1 cellular context compared by ENCODE assay signal in the genomic region with DNA sequence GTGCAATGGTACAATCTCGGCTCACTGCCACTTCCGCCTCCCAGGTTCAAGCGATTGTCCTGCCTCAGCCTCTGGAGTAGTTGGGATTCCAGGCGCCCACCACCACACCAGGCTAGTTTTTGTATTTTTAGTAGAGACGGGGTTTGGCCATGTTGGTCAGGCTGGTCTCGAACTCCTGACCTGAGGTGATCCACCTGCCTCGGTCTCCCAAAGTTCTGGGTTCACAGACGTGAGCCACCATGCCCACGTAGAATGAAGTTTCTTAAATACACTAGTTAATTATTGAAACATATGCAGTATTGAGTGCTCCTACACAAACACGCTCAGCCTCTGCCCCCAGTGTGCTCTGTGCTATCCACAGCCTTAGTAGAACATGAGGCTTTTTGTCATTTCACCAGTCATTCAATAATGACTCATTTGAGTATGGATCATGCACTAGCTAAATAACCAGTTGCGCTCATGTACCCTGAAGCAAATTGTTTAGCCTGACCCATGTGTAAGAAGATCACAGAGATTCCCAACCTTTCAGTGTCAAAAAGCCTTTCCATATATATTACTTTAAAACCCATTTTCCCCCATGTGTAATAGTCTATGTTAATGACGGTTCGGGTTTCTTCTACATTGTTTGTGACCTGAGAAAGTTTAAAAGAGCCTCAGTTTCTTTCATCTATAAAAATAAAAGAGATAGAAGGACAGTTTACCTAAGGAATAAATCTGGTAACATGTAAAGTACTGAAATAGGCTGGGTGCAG.
TF ChIP-seq lines count a peak whose summit lies in the region.

No MANE protein-coding gene starts in this region.

TF ChIP-seq in A549, 52 proteins besides CTCF, POLR2A, EP300 and RAD21 (continued from another document):
- TF ChIP-seq, protein P1, sequence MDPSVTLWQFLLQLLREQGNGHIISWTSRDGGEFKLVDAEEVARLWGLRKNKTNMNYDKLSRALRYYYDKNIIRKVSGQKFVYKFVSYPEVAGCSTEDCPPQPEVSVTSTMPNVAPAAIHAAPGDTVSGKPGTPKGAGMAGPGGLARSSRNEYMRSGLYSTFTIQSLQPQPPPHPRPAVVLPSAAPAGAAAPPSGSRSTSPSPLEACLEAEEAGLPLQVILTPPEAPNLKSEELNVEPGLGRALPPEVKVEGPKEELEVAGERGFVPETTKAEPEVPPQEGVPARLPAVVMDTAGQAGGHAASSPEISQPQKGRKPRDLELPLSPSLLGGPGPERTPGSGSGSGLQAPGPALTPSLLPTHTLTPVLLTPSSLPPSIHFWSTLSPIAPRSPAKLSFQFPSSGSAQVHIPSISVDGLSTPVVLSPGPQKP (IDR thresholded peaks at IDR 0.05; ENCODE audit: low read depth, low read length): no peak
- TF ChIP-seq, protein P2, sequence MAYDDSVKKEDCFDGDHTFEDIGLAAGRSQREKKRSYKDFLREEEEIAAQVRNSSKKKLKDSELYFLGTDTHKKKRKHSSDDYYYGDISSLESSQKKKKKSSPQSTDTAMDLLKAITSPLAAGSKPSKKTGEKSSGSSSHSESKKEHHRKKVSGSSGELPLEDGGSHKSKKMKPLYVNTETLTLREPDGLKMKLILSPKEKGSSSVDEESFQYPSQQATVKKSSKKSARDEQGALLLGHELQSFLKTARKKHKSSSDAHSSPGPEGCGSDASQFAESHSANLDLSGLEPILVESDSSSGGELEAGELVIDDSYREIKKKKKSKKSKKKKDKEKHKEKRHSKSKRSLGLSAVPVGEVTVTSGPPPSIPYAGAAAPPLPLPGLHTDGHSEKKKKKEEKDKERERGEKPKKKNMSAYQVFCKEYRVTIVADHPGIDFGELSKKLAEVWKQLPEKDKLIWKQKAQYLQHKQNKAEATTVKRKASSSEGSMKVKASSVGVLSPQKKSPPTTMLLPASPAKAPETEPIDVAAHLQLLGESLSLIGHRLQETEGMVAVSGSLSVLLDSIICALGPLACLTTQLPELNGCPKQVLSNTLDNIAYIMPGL (CRISPR knock-in tag; IDR thresholded peaks at IDR 0.05; ENCODE audit: borderline replicate concordance): no peak; the same call in 1 of the 2 replicates
- TF ChIP-seq KDM1A (IDR thresholded peaks at IDR 0.05; ENCODE audit: low read depth) (no peak), NFE2L2 (conservative IDR thresholded peaks at IDR 0.05; ENCODE audit: low read length) (peak; percentile 46), HEYL (CRISPR knock-in tag; IDR thresholded peaks at IDR 0.05) (no peak), HOXB5 (CRISPR knock-in tag; IDR thresholded peaks at IDR 0.05) (peak; percentile 96), SMC3 (IDR thresholded peaks at IDR 0.05) (peak; percentile 44), NR3C1 (IDR thresholded peaks at IDR 0.05) (no peak), NPAS2 (CRISPR knock-in tag; IDR thresholded peaks at IDR 0.05; ENCODE audit: borderline replicate concordance) (no peak), CEBPB (IDR thresholded peaks at IDR 0.05) (peak in 1 of 2 experiments; percentile 38; a peak in 1 of 4 replicates), EHF (CRISPR knock-in tag; IDR thresholded peaks at IDR 0.05) (no peak), CBX8 (IDR thresholded peaks at IDR 0.05) (no peak), FOSL2 (IDR thresholded peaks at IDR 0.05) (peak; percentile 74), FOSL2 (CRISPR knock-in tag; IDR thresholded peaks at IDR 0.05) (peak; percentile 99), POLR2AphosphoS2 (conservative IDR thresholded peaks at IDR 0.05; ENCODE audit: low read length) (peak; percentile 100), TFCP2L1 (CRISPR knock-in tag; IDR thresholded peaks at IDR 0.05) (peak; percentile 100), ZNF302 (CRISPR knock-in tag; IDR thresholded peaks at IDR 0.05) (peak; percentile 90), ZSCAN20 (CRISPR knock-in tag; IDR thresholded peaks at IDR 0.05) (no peak), BHLHE40 (IDR thresholded peaks at IDR 0.05; ENCODE audit: low read depth, low read length) (no peak), CBX2 (IDR thresholded peaks at IDR 0.05; ENCODE audit: borderline replicate concordance, low read depth) (no peak), MYC (IDR thresholded peaks at IDR 0.05; ENCODE audit: borderline replicate concordance, low read length) (peak; percentile 9; the same call in 1 of the 2 replicates), RARB (CRISPR knock-in tag; IDR thresholded peaks at IDR 0.05) (peak; percentile 99; the same call in 1 of the 2 replicates), MAZ (IDR thresholded peaks at IDR 0.05; ENCODE audit: borderline replicate concordance, low read depth, low read length) (peak; percentile 88; the same call in 1 of the 2 replicates), PHF8 (IDR thresholded peaks at IDR 0.05; ENCODE audit: borderline replicate concordance, low read depth) (no peak), SREBF2 (IDR thresholded peaks at IDR 0.05) (no peak), HOXB13 (CRISPR knock-in tag; IDR thresholded peaks at IDR 0.05; ENCODE audit: low read depth) (peak; percentile 70; the same call in 1 of the 2 replicates), ESRRA (IDR thresholded peaks at IDR 0.05; ENCODE audit: borderline replicate concordance, low read length) (peak; percentile 40; the same call in 1 of the 2 replicates), HOXA7 (CRISPR knock-in tag; IDR thresholded peaks at IDR 0.05) (peak; percentile 100), KDM5A (IDR thresholded peaks at IDR 0.05) (no peak), GATA3 (IDR thresholded peaks at IDR 0.05; ENCODE audit: borderline replicate concordance) (peak; percentile 76), EHMT2 (IDR thresholded peaks at IDR 0.05; ENCODE audit: low read depth) (no peak), RFX5 (IDR thresholded peaks at IDR 0.05) (no peak), TP53 (CRISPR knock-in tag; IDR thresholded peaks at IDR 0.05) (peak; percentile 99), ZC3H11A (IDR thresholded peaks at IDR 0.05) (no peak), HDAC2 (IDR thresholded peaks at IDR 0.05) (no peak), RCOR1 (IDR thresholded peaks at IDR 0.05; ENCODE audit: low read depth, low read length) (no peak), FOXS1 (CRISPR knock-in tag; IDR thresholded peaks at IDR 0.05) (peak; percentile 81), CHD4 (IDR thresholded peaks at IDR 0.05; ENCODE audit: borderline replicate concordance) (no peak), JUN (IDR thresholded peaks at IDR 0.05) (peak; percentile 96 to 100; a peak in 4 of 5 replicates), JUNB (IDR thresholded peaks at IDR 0.05) (peak; percentile 80), ZFP36 (IDR thresholded peaks at IDR 0.05; ENCODE audit: borderline replicate concordance, partially characterized antibody) (no peak), FOSB (CRISPR knock-in tag; IDR thresholded peaks at IDR 0.05) (peak; percentile 100), MAFK (IDR thresholded peaks at IDR 0.05; ENCODE audit: partially characterized antibody) (peak; percentile 62), CHD2 (IDR thresholded peaks at IDR 0.05; ENCODE audit: low read length, partially characterized antibody) (no peak), RNF2 (IDR thresholded peaks at IDR 0.05; ENCODE audit: borderline replicate concordance, low read depth) (no peak)
- TF ChIP-seq, protein P3, sequence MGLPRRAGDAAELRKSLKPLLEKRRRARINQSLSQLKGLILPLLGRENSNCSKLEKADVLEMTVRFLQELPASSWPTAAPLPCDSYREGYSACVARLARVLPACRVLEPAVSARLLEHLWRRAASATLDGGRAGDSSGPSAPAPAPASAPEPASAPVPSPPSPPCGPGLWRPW (IDR thresholded peaks at IDR 0.05): no peak
- TF ChIP-seq, protein P4, sequence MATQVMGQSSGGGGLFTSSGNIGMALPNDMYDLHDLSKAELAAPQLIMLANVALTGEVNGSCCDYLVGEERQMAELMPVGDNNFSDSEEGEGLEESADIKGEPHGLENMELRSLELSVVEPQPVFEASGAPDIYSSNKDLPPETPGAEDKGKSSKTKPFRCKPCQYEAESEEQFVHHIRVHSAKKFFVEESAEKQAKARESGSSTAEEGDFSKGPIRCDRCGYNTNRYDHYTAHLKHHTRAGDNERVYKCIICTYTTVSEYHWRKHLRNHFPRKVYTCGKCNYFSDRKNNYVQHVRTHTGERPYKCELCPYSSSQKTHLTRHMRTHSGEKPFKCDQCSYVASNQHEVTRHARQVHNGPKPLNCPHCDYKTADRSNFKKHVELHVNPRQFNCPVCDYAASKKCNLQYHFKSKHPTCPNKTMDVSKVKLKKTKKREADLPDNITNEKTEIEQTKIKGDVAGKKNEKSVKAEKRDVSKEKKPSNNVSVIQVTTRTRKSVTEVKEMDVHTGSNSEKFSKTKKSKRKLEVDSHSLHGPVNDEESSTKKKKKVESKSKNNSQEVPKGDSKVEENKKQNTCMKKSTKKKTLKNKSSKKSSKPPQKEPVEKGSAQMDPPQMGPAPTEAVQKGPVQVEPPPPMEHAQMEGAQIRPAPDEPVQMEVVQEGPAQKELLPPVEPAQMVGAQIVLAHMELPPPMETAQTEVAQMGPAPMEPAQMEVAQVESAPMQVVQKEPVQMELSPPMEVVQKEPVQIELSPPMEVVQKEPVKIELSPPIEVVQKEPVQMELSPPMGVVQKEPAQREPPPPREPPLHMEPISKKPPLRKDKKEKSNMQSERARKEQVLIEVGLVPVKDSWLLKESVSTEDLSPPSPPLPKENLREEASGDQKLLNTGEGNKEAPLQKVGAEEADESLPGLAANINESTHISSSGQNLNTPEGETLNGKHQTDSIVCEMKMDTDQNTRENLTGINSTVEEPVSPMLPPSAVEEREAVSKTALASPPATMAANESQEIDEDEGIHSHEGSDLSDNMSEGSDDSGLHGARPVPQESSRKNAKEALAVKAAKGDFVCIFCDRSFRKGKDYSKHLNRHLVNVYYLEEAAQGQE (IDR thresholded peaks at IDR 0.05): peak; percentile 53
- TF ChIP-seq, protein P5, sequence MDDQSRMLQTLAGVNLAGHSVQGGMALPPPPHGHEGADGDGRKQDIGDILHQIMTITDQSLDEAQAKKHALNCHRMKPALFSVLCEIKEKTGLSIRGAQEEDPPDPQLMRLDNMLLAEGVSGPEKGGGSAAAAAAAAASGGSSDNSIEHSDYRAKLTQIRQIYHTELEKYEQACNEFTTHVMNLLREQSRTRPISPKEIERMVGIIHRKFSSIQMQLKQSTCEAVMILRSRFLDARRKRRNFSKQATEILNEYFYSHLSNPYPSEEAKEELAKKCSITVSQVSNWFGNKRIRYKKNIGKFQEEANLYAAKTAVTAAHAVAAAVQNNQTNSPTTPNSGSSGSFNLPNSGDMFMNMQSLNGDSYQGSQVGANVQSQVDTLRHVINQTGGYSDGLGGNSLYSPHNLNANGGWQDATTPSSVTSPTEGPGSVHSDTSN (IDR thresholded peaks at IDR 0.05): peak; percentile 90
- TF ChIP-seq, protein P6, sequence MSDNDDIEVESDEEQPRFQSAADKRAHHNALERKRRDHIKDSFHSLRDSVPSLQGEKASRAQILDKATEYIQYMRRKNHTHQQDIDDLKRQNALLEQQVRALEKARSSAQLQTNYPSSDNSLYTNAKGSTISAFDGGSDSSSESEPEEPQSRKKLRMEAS (IDR thresholded peaks at IDR 0.05): peak; percentile 77
- TF ChIP-seq, protein P7, sequence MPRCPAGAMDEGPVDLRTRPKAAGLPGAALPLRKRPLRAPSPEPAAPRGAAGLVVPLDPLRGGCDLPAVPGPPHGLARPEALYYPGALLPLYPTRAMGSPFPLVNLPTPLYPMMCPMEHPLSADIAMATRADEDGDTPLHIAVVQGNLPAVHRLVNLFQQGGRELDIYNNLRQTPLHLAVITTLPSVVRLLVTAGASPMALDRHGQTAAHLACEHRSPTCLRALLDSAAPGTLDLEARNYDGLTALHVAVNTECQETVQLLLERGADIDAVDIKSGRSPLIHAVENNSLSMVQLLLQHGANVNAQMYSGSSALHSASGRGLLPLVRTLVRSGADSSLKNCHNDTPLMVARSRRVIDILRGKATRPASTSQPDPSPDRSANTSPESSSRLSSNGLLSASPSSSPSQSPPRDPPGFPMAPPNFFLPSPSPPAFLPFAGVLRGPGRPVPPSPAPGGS (IDR thresholded peaks at IDR 0.05): peak; percentile 94
- TF ChIP-seq, protein P8, sequence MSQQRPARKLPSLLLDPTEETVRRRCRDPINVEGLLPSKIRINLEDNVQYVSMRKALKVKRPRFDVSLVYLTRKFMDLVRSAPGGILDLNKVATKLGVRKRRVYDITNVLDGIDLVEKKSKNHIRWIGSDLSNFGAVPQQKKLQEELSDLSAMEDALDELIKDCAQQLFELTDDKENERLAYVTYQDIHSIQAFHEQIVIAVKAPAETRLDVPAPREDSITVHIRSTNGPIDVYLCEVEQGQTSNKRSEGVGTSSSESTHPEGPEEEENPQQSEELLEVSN (IDR thresholded peaks at IDR 0.05; ENCODE audit: borderline replicate concordance, low read depth): peak; percentile 55; the same call in 1 of the 2 replicates
- TF ChIP-seq, protein P9, sequence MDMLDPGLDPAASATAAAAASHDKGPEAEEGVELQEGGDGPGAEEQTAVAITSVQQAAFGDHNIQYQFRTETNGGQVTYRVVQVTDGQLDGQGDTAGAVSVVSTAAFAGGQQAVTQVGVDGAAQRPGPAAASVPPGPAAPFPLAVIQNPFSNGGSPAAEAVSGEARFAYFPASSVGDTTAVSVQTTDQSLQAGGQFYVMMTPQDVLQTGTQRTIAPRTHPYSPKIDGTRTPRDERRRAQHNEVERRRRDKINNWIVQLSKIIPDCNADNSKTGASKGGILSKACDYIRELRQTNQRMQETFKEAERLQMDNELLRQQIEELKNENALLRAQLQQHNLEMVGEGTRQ (IDR thresholded peaks at IDR 0.05): peak; percentile 12; the same call in 1 of the 2 replicates
